In genomic region chr6:56388414-56388752, GRCh38 we compare ENCODE assay signal across 12 cellular contexts.
"Had no signal": no experiment of that assay in that cellular context is flagged by ENCODE, and none has a peak within 500 bp of the region (broad histone marks: within the 10 kb centered on the region; RNA-seq: fewer than 3 reads in every experiment).

No MANE protein-coding gene starts in this region.

- DNase-seq: activated effector memory CD4-positive, alpha-beta T cell treated with Interleukin-2 at 50 U/mL for 16 hours; activated T-cell treated with anti-CD3 and anti-CD28 coated beads, Interleukin-2, amount 50 U/mL, for 24 hours; effector memory CD8-positive, alpha-beta T cell; immature natural killer cell; ovary; stimulated activated CD4-positive, alpha-beta T cell treated with anti-CD3 and anti-CD28 coated beads, Interleukin-15, amount 100 ng/mL, for 24 hours; stimulated activated CD4-positive, alpha-beta T cell treated with anti-CD3 and anti-CD28 coated beads, Interleukin-4, amount 100 ng/mL, for 4 hours; stimulated activated naive CD8-positive, alpha-beta T cell treated with anti-CD3 and anti-CD28 coated beads, Interleukin-15, amount 100 ng/mL, for 72 hours; SW 1271 had no signal

- ATAC-seq: activated CD4-positive, CD25-positive, alpha-beta regulatory T cell treated with anti-CD3 and anti-CD28 coated beads, Interleukin-2, amount 50 U/mL, for 24 hours; effector memory CD8-positive, alpha-beta T cell; stimulated activated naive CD8-positive, alpha-beta T cell treated with anti-CD3 and anti-CD28 coated beads, Interleukin-15, amount 100 ng/mL, for 72 hours had no signal

- H2AFZ ChIP-seq: neural progenitor cell had no signal

- H3K4me1 ChIP-seq: neural progenitor cell had no signal

- H3K4me3 ChIP-seq: neural progenitor cell, ovary had no signal

- H3K27me3 ChIP-seq: neural progenitor cell, ovary had no signal

- H3K9me3 ChIP-seq: ovary had no signal

- H3K36me3 ChIP-seq: neural progenitor cell, ovary had no signal

- H3K4me2 ChIP-seq: neural progenitor cell had no signal

- H3K9ac ChIP-seq: neural progenitor cell had no signal

- H3K27ac ChIP-seq: epithelial cell of prostate, neural progenitor cell, ovary had no signal
